In the genomic region with DNA sequence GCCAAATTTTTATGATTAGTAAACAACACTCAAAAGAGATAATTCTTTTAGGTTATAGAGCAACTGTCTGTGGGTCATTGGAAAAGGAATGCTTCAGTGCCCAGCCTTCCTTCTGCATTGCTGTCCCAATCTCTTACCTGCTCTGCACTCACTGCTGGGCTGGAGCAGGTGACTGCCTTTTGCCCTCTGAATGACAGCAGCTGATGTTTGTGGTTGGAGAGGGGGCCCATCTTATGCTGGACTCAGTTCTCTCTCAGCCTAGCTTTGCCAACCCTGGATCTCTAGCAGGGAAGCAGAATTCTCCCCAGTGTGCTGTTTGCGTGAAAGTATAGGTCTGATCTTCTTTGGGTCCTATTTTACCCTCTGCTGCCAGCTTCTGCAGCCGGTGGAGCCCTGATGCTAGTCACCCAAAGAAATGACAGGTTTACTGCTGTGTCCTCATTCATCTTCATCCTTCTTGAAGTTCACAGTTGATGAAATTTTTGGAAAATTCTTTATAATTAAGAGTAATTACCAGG, we compare ENCODE assay signal across 18 cellular contexts.
DNase-seq lines count a peak whose midpoint lies in the region; ATAC-seq and TF ChIP-seq lines count a peak whose summit lies in the region.
"Had no signal": no experiment of that assay in that cellular context is flagged by ENCODE, and none has a peak within 500 bp of the region (broad histone marks: within the 10 kb centered on the region; RNA-seq: fewer than 3 reads in every experiment).

No MANE protein-coding gene starts in this region.

- H3K27ac ChIP-seq in tibial artery, result no peak overlapping the region
- H3K27ac ChIP-seq: Peyer's patch had no signal

- POLR2A ChIA-PET in WTC11 (lab: Charles Lee), result no interaction called here

- H3K4me1 ChIP-seq in tibial artery, result peaks cover 0 to 58% (median 20%) of the 10 kb centered on the region in 4 donors

- no peak overlapping the region for H3K4me3 Mint-ChIP-seq in stimulated activated naive CD8-positive, alpha-beta T cell treated with anti-CD3 and anti-CD28 coated beads, Interleukin-15, Interleukin-2, amounts not matched to agents 100 ng/mL and 50 ng/mL, for 24 hours
- no peak overlapping the region for H3K4me3 Mint-ChIP-seq in stimulated activated naive CD8-positive, alpha-beta T cell treated with anti-CD3 and anti-CD28 coated beads, Interleukin-15, amount 100 ng/mL, for 72 hours
- no peak overlapping the region for H3K4me3 Mint-ChIP-seq in WTC11
- H3K4me3 Mint-ChIP-seq in naive B cell, result peak overlapping the region in 5 of 8 donors; percentile 19 to 76 (median 56)
- H3K4me3 Mint-ChIP-seq: CD8-positive, alpha-beta T cell had no signal

- ATAC-seq in stimulated activated naive CD8-positive, alpha-beta T cell treated with anti-CD3 and anti-CD28 coated beads, Interleukin-15, amount 100 ng/mL, for 72 hours, result no peak
- ATAC-seq in WTC11, result peak; percentile 20; the same call in 1 of the 2 replicates
- ATAC-seq in naive B cell (ENCODE audit: low read depth in 2 of 2), result no peak
- ATAC-seq in GM19452 (IDR thresholded peaks at IDR 0.05; ENCODE audit: unreplicated experiment), result no peak
- ATAC-seq: CD8-positive, alpha-beta T cell had no signal

- no peaks in the 10 kb centered on the region for H3K27me3 Mint-ChIP-seq in stimulated activated naive CD8-positive, alpha-beta T cell treated with anti-CD3 and anti-CD28 coated beads, Interleukin-15, Interleukin-2, amounts not matched to agents 100 ng/mL and 50 ng/mL, for 24 hours
- no peaks in the 10 kb centered on the region for H3K27me3 Mint-ChIP-seq in stimulated activated naive CD8-positive, alpha-beta T cell treated with anti-CD3 and anti-CD28 coated beads, Interleukin-15, amount 100 ng/mL, for 72 hours
- H3K27me3 Mint-ChIP-seq in WTC11 (ENCODE audit: low read depth) (no peaks in the 10 kb centered on the region), naive B cell (no peaks in the 10 kb centered on the region)

- H3K9me3 Mint-ChIP-seq in stimulated activated naive CD8-positive, alpha-beta T cell treated with anti-CD3 and anti-CD28 coated beads, Interleukin-15, Interleukin-2, amounts not matched to agents 100 ng/mL and 50 ng/mL, for 24 hours, result no peaks in the 10 kb centered on the region
- H3K9me3 Mint-ChIP-seq in stimulated activated naive CD8-positive, alpha-beta T cell treated with anti-CD3 and anti-CD28 coated beads, Interleukin-15, amount 100 ng/mL, for 72 hours, result no peaks in the 10 kb centered on the region
- H3K9me3 Mint-ChIP-seq in WTC11, result no peaks in the 10 kb centered on the region
- no peaks in the 10 kb centered on the region for H3K9me3 Mint-ChIP-seq in naive B cell
- H3K9me3 Mint-ChIP-seq: CD8-positive, alpha-beta T cell had no signal

- peaks cover 4% of the 10 kb centered on the region for H3K36me3 Mint-ChIP-seq in stimulated activated naive CD8-positive, alpha-beta T cell treated with anti-CD3 and anti-CD28 coated beads, Interleukin-15, Interleukin-2, amounts not matched to agents 100 ng/mL and 50 ng/mL, for 24 hours (ENCODE audit: low read depth)
- H3K36me3 Mint-ChIP-seq in WTC11, result no peaks in the 10 kb centered on the region
- no peaks in the 10 kb centered on the region for H3K36me3 Mint-ChIP-seq in naive B cell
- H3K36me3 Mint-ChIP-seq: CD8-positive, alpha-beta T cell had no signal

- no peaks in the 10 kb centered on the region for H3K9me3 ChIP-seq in tibial artery
- H3K9me3 ChIP-seq: MG63, Peyer's patch had no signal

- H3K4me1 Mint-ChIP-seq in stimulated activated naive CD8-positive, alpha-beta T cell treated with anti-CD3 and anti-CD28 coated beads, Interleukin-15, Interleukin-2, amounts not matched to agents 100 ng/mL and 50 ng/mL, for 24 hours (ENCODE audit: low read depth), result peaks cover 74% of the 10 kb centered on the region
- H3K4me1 Mint-ChIP-seq in stimulated activated naive CD8-positive, alpha-beta T cell treated with anti-CD3 and anti-CD28 coated beads, Interleukin-15, amount 100 ng/mL, for 72 hours, result peaks cover 65% of the 10 kb centered on the region
- H3K4me1 Mint-ChIP-seq in WTC11 (peaks cover 75% of the 10 kb centered on the region), naive B cell (peaks cover 60 to 87% (median 63%) of the 10 kb centered on the region in 3 donors)

- CTCF ChIA-PET in WTC11 (lab: Charles Lee), result interaction anchor here (0.6 kb wide), 1 partner anchor 185 kb away, joined by 3 read pairs; no protein-coding TSS in a partner anchor

- intact Hi-C loops in tibial artery (cut with DNase I; ENCODE audit: low total_unique reads), result no loop called here

- H3K4me3 ChIP-seq in tibial artery, result no peak overlapping the region
- H3K4me3 ChIP-seq: MG63, Peyer's patch had no signal

- H3K27me3 ChIP-seq in tibial artery, result no peaks in the 10 kb centered on the region
- H3K27me3 ChIP-seq: MG63, Peyer's patch had no signal

- TF ChIP-seq CTCF in WTC11 (IDR thresholded peaks at IDR 0.05) (no peak), tibial artery (IDR thresholded peaks at IDR 0.05) (no peak)

- no peak for DNase-seq in stimulated activated naive CD8-positive, alpha-beta T cell treated with anti-CD3 and anti-CD28 coated beads, Interleukin-15, amount 100 ng/mL, for 72 hours
- DNase-seq in WTC11 (ENCODE audit: low spot score) (no peak), naive B cell (no peak), tibial artery (no peak)
- DNase-seq in activated effector memory CD4-positive, alpha-beta T cell treated with anti-CD3 and anti-CD28 coated beads, Interleukin-2, amount 50 U/mL, for 16 hours, result no peak
- DNase-seq: Calu3; CD8-positive, alpha-beta T cell; IMR-90; NCI-H1048; NCI-H1436 treated with DMSO at 0.1 percent for 48 hours; NCI-H2029; NCI-H2171 treated with DMSO at 0.1 percent for 48 hours; NCI-H446; NCI-H526 treated with DMSO at 0.1 percent for 48 hours; Peyer's patch had no signal

- H3K36me3 ChIP-seq in tibial artery, result no peaks in the 10 kb centered on the region
- H3K36me3 ChIP-seq: MG63, Peyer's patch had no signal

- H3K27ac Mint-ChIP-seq in stimulated activated naive CD8-positive, alpha-beta T cell treated with anti-CD3 and anti-CD28 coated beads, Interleukin-15, Interleukin-2, amounts not matched to agents 100 ng/mL and 50 ng/mL, for 24 hours, result peak overlapping the region; percentile 45
- H3K27ac Mint-ChIP-seq in stimulated activated naive CD8-positive, alpha-beta T cell treated with anti-CD3 and anti-CD28 coated beads, Interleukin-15, amount 100 ng/mL, for 72 hours, result no peak overlapping the region
- H3K27ac Mint-ChIP-seq in WTC11 (no peak overlapping the region), naive B cell (peak overlapping the region in 3 of 6 donors; percentile 38 to 80 (median 65))
- H3K27ac Mint-ChIP-seq: CD8-positive, alpha-beta T cell had no signal

TF ChIP-seq in WTC11, 78 proteins besides CTCF, POLR2A, EP300 and RAD21:
- TF ChIP-seq CBFB (CRISPR knock-in tag; IDR thresholded peaks at IDR 0.05; ENCODE audit: low read depth) (no peak), ETV6 (CRISPR knock-in tag; IDR thresholded peaks at IDR 0.05) (no peak), TCF7 (CRISPR knock-in tag; IDR thresholded peaks at IDR 0.05; ENCODE audit: low read depth) (no peak), MYBL2 (CRISPR knock-in tag; IDR thresholded peaks at IDR 0.05) (no peak), KAT7 (CRISPR knock-in tag; IDR thresholded peaks at IDR 0.05; ENCODE audit: borderline replicate concordance) (no peak), NFYB (CRISPR knock-in tag; conservative IDR thresholded peaks at IDR 0.05; ENCODE audit: low read depth) (no peak), FOXJ3 (CRISPR knock-in tag; IDR thresholded peaks at IDR 0.05; ENCODE audit: borderline replicate concordance) (no peak), USF2 (CRISPR knock-in tag; IDR thresholded peaks at IDR 0.05) (no peak), ESRRA (CRISPR knock-in tag; IDR thresholded peaks at IDR 0.05; ENCODE audit: borderline replicate concordance) (no peak)
- TF ChIP-seq, protein P1, sequence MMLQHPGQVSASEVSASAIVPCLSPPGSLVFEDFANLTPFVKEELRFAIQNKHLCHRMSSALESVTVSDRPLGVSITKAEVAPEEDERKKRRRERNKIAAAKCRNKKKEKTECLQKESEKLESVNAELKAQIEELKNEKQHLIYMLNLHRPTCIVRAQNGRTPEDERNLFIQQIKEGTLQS (CRISPR knock-in tag; conservative IDR thresholded peaks at IDR 0.05), result no peak

Comparison
In these comparisons a context has a peak if more than half of its experiments do, and no peak if none do; other contexts are left out.
1. H3K4me3 Mint-ChIP-seq: peak in naive B cell (5 of 8); none in stimulated activated naive CD8-positive, alpha-beta T cell treated with anti-CD3 and anti-CD28 coated beads, Interleukin-15, Interleukin-2, amounts not matched to agents 100 ng/mL and 50 ng/mL, for 24 hours (single experiment), stimulated activated naive CD8-positive, alpha-beta T cell treated with anti-CD3 and anti-CD28 coated beads, Interleukin-15, amount 100 ng/mL, for 72 hours (0 of 2) and WTC11 (single experiment).